ENCODE assay signal across 1 cellular context in the genomic region with DNA sequence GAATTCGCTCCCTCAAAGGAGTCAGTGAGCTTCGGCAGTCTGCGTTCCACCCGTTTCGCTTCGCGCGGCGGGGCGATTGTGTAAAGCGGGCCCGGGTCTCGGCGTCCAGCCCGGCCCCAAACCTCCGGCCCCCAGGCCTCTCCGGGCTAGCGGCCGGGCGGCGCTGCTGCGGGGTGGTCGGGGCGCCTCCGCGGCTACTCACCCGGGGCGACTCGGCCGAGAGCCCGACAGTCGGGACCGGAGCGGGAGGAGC.
TF ChIP-seq lines count a peak whose summit lies in the region.

No MANE protein-coding gene starts in this region.

TF ChIP-seq in endothelial cell of umbilical vein, 7 proteins besides CTCF, POLR2A, EP300 and RAD21:
- TF ChIP-seq GATA2 (IDR thresholded peaks at IDR 0.05; ENCODE audit: insufficient read depth, insufficient read length, low read depth, low read length) (no peak), EZH2 (IDR thresholded peaks at IDR 0.05; ENCODE audit: borderline replicate concordance, low read depth, low read length, severe bottlenecking) (peak; percentile 91), FOS (IDR thresholded peaks at IDR 0.05; ENCODE audit: borderline replicate concordance, insufficient read depth, low read length) (no peak)
TF ChIP-seq in endothelial cell of umbilical vein: peak in this region for 1.
